ENCODE assay signal across 1 cellular context in genomic region chr14:57390806-57391562, GRCh38.
TF ChIP-seq lines count a peak whose summit lies in the region.

No MANE protein-coding gene starts in this region.

TF ChIP-seq in K562, 482 proteins besides CTCF, POLR2A, EP300 and RAD21 (continued from another document):
- TF ChIP-seq RBFOX2 (IDR thresholded peaks at IDR 0.05; ENCODE audit: low read depth, low read length) = 0 out of 2 replicates have a peak, but pooled peaks have one; percentile 3
- TF ChIP-seq, protein P1, sequence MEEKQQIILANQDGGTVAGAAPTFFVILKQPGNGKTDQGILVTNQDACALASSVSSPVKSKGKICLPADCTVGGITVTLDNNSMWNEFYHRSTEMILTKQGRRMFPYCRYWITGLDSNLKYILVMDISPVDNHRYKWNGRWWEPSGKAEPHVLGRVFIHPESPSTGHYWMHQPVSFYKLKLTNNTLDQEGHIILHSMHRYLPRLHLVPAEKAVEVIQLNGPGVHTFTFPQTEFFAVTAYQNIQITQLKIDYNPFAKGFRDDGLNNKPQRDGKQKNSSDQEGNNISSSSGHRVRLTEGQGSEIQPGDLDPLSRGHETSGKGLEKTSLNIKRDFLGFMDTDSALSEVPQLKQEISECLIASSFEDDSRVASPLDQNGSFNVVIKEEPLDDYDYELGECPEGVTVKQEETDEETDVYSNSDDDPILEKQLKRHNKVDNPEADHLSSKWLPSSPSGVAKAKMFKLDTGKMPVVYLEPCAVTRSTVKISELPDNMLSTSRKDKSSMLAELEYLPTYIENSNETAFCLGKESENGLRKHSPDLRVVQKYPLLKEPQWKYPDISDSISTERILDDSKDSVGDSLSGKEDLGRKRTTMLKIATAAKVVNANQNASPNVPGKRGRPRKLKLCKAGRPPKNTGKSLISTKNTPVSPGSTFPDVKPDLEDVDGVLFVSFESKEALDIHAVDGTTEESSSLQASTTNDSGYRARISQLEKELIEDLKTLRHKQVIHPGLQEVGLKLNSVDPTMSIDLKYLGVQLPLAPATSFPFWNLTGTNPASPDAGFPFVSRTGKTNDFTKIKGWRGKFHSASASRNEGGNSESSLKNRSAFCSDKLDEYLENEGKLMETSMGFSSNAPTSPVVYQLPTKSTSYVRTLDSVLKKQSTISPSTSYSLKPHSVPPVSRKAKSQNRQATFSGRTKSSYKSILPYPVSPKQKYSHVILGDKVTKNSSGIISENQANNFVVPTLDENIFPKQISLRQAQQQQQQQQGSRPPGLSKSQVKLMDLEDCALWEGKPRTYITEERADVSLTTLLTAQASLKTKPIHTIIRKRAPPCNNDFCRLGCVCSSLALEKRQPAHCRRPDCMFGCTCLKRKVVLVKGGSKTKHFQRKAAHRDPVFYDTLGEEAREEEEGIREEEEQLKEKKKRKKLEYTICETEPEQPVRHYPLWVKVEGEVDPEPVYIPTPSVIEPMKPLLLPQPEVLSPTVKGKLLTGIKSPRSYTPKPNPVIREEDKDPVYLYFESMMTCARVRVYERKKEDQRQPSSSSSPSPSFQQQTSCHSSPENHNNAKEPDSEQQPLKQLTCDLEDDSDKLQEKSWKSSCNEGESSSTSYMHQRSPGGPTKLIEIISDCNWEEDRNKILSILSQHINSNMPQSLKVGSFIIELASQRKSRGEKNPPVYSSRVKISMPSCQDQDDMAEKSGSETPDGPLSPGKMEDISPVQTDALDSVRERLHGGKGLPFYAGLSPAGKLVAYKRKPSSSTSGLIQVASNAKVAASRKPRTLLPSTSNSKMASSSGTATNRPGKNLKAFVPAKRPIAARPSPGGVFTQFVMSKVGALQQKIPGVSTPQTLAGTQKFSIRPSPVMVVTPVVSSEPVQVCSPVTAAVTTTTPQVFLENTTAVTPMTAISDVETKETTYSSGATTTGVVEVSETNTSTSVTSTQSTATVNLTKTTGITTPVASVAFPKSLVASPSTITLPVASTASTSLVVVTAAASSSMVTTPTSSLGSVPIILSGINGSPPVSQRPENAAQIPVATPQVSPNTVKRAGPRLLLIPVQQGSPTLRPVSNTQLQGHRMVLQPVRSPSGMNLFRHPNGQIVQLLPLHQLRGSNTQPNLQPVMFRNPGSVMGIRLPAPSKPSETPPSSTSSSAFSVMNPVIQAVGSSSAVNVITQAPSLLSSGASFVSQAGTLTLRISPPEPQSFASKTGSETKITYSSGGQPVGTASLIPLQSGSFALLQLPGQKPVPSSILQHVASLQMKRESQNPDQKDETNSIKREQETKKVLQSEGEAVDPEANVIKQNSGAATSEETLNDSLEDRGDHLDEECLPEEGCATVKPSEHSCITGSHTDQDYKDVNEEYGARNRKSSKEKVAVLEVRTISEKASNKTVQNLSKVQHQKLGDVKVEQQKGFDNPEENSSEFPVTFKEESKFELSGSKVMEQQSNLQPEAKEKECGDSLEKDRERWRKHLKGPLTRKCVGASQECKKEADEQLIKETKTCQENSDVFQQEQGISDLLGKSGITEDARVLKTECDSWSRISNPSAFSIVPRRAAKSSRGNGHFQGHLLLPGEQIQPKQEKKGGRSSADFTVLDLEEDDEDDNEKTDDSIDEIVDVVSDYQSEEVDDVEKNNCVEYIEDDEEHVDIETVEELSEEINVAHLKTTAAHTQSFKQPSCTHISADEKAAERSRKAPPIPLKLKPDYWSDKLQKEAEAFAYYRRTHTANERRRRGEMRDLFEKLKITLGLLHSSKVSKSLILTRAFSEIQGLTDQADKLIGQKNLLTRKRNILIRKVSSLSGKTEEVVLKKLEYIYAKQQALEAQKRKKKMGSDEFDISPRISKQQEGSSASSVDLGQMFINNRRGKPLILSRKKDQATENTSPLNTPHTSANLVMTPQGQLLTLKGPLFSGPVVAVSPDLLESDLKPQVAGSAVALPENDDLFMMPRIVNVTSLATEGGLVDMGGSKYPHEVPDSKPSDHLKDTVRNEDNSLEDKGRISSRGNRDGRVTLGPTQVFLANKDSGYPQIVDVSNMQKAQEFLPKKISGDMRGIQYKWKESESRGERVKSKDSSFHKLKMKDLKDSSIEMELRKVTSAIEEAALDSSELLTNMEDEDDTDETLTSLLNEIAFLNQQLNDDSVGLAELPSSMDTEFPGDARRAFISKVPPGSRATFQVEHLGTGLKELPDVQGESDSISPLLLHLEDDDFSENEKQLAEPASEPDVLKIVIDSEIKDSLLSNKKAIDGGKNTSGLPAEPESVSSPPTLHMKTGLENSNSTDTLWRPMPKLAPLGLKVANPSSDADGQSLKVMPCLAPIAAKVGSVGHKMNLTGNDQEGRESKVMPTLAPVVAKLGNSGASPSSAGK (IDR thresholded peaks at IDR 0.05) = no peak
- peak; percentile 66 for TF ChIP-seq VEZF1 (CRISPR knock-in tag; IDR thresholded peaks at IDR 0.05)
- no peak for TF ChIP-seq ZNF740 (CRISPR knock-in tag; IDR thresholded peaks at IDR 0.05)
- TF ChIP-seq ZNF740 (tag; IDR thresholded peaks at IDR 0.05) = no peak
- TF ChIP-seq ZFX (CRISPR knock-in tag; IDR thresholded peaks at IDR 0.05) = peak; percentile 82
- peak; percentile 79 for TF ChIP-seq RBBP5 (IDR thresholded peaks at IDR 0.05; ENCODE audit: borderline replicate concordance, insufficient read depth, low read length, poor library complexity, severe bottlenecking)
